Comparison of ENCODE assay signal across 18 cellular contexts in the genomic region with DNA sequence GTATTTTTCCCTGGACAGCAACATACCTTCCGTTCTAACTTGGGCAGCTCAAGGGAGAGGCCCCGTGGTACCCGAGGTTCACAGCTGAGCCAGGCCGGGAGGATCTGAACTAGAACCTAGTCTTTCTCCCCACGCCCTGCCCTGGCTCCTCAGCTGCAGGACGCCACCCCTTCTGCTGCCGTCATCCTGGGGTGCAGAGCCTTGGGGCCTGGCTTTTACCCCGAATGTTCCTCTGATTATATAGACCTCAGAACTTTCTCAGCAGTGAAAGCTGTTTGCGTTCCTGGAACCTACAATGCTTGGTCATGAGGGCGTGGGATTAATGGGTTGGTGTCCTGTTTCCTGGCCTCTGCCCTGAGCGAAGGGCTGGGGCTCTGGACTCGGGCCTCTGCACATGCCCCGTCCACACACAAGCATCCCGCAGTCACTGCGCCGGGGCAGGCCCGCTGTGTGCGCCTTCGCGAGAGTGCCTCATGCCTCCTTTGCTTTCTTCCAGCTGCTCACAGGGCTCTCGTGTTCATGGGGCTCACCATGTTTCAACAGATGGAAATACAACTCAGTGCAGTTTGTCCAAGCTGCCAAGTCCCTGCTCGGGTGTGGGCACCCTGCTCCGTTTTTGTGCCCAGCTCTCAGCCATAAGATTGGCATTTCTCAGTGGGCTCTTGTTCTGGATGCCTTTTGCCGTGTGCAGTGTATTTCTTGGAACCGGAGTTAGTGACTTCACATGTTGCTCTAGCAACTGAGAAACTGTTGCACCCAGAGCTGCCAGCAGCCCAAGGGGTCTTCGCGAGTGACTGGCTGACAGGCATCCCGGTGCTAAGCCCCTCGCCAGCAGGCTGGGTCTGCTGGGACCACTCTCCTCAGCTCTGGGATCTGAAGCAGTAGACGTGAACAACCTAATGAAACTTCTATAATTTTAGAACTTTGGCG. TPM values are rescaled to one million over a fixed set of nuclear protein-coding genes. Genes with fewer than 3 reads are reported as not detected.
DNase-seq lines count a peak whose midpoint lies in the region; ATAC-seq and TF ChIP-seq lines count a peak whose summit lies in the region.
"Had no signal": no experiment of that assay in that cellular context is flagged by ENCODE, and none has a peak within 500 bp of the region (broad histone marks: within the 10 kb centered on the region; RNA-seq: fewer than 3 reads in every experiment).

No MANE protein-coding gene starts in this region.

- no peaks in the 10 kb centered on the region for H3K36me3 Mint-ChIP-seq in CD8-positive, alpha-beta T cell
- H3K36me3 Mint-ChIP-seq: naive B cell had no signal

- H3K9me3 ChIP-seq in cardiac muscle cell (ENCODE audit: low read depth): no peaks in the 10 kb centered on the region
- no peaks in the 10 kb centered on the region for H3K9me3 ChIP-seq in aorta (ENCODE audit: control insufficient read depth, low read length)
- no peaks in the 10 kb centered on the region for H3K9me3 ChIP-seq in CD8-positive, alpha-beta T cell (ENCODE audit: low read length)
- H3K9me3 ChIP-seq: Caco-2, Peyer's patch had no signal

- H3K36me3 ChIP-seq in cardiac muscle cell (no peaks in the 10 kb centered on the region), rectal smooth muscle tissue (ENCODE audit: control insufficient read depth, insufficient read depth, low read length) (peaks cover 10% of the 10 kb centered on the region), aorta (ENCODE audit: control insufficient read depth in 1 of 2, insufficient read depth in 2 of 2, low read length in 1 of 2) (peaks cover 0 to 2% of the 10 kb centered on the region in 2 donors)
- no peaks in the 10 kb centered on the region for H3K36me3 ChIP-seq in CD8-positive, alpha-beta T cell (ENCODE audit: insufficient read depth, low read length)

- TF ChIP-seq CTCF in cardiac muscle cell (IDR thresholded peaks at IDR 0.05; ENCODE audit: low read depth, low read length): no peak
- TF ChIP-seq CTCF in CD8-positive, alpha-beta T cell (IDR thresholded peaks at IDR 0.05): no peak

- H3K4me3 Mint-ChIP-seq in CD8-positive, alpha-beta T cell: no peak overlapping the region
- H3K4me3 Mint-ChIP-seq: naive B cell, T-helper 17 cell had no signal

- no peak for DNase-seq in cardiac muscle cell (ENCODE audit: low read depth in 1 of 2, low spot score in 1 of 2)
- DNase-seq in Right ventricle myocardium inferior (ENCODE audit: missing footprints): no peak
- no peak for DNase-seq in left ventricle myocardium superior
- DNase-seq in aorta: peak in 1 of 2 donors; percentile 75
- no peak for DNase-seq in CD8-positive, alpha-beta T cell
- DNase-seq: activated T-cell treated with anti-CD3 and anti-CD28 coated beads, Interleukin-2, amount 50 U/mL, for 1 hour; GF-D8; naive B cell; NCI-H1436; NCI-H510A; retina; stimulated activated naive CD4-positive, alpha-beta T cell; T-helper 17 cell had no signal

- no peak overlapping the region for H3K27ac Mint-ChIP-seq in CD8-positive, alpha-beta T cell
- H3K27ac Mint-ChIP-seq: naive B cell, T-helper 17 cell had no signal

- no peaks in the 10 kb centered on the region for H3K4me1 Mint-ChIP-seq in CD8-positive, alpha-beta T cell (ENCODE audit: low read depth)

- H3K9ac ChIP-seq in rectal smooth muscle tissue (ENCODE audit: low read length): no peak overlapping the region

- H3K27me3 Mint-ChIP-seq in CD8-positive, alpha-beta T cell (ENCODE audit: low read depth): no peaks in the 10 kb centered on the region

- H3K4me3 ChIP-seq in cardiac muscle cell: no peak overlapping the region
- H3K4me3 ChIP-seq in rectal smooth muscle tissue (ENCODE audit: low read length): peak overlapping the region; percentile 2
- H3K4me3 ChIP-seq in aorta (ENCODE audit: low read length in 2 of 2): no peak overlapping the region
- H3K4me3 ChIP-seq in CD8-positive, alpha-beta T cell (ENCODE audit: low read depth, low read length): no peak overlapping the region
- H3K4me3 ChIP-seq: Peyer's patch had no signal

- intact Hi-C loops in Right ventricle myocardium inferior (cut with DNase I) (no loop called here), left ventricle myocardium superior (cut with micrococcal nuclease) (no loop called here), aorta (cut with DNase I) (loop anchor here in 1 of 2 donors (2.0 kb wide), 1 partner anchor 55 kb away; no protein-coding TSS in a partner anchor)
- intact Hi-C loops in CD8-positive, alpha-beta T cell (cut with DNase I, micrococcal nuclease): no loop called here

- H3K9me3 Mint-ChIP-seq in CD8-positive, alpha-beta T cell: no peaks in the 10 kb centered on the region
- H3K9me3 Mint-ChIP-seq: naive B cell had no signal

- CTCF ChIA-PET in CD8-positive, alpha-beta T cell (lab: Charles Lee): no interaction called here

- POLR2A ChIA-PET in CD8-positive, alpha-beta T cell (lab: Charles Lee): no interaction called here

- H3K27me3 ChIP-seq in cardiac muscle cell (no peaks in the 10 kb centered on the region), rectal smooth muscle tissue (ENCODE audit: control insufficient read depth, insufficient read depth, low read length) (no peaks in the 10 kb centered on the region), aorta (ENCODE audit: control insufficient read depth in 1 of 2, insufficient read depth in 2 of 2, low read length in 1 of 2) (no peaks in the 10 kb centered on the region)
- no peaks in the 10 kb centered on the region for H3K27me3 ChIP-seq in CD8-positive, alpha-beta T cell (ENCODE audit: insufficient read depth, low read length)
- H3K27me3 ChIP-seq: Peyer's patch had no signal

- H3K4me1 ChIP-seq in cardiac muscle cell (ENCODE audit: low read depth): peaks cover 27% of the 10 kb centered on the region
- peaks cover 71% of the 10 kb centered on the region for H3K4me1 ChIP-seq in rectal smooth muscle tissue (ENCODE audit: control insufficient read depth, insufficient read depth, low read length)
- no peaks in the 10 kb centered on the region for H3K4me1 ChIP-seq in aorta (ENCODE audit: control insufficient read depth in 1 of 2, insufficient read depth in 2 of 2, low read length in 2 of 2)
- no peaks in the 10 kb centered on the region for H3K4me1 ChIP-seq in CD8-positive, alpha-beta T cell (ENCODE audit: insufficient read depth, low read length)

- peak overlapping the region; percentile 98 for H3K27ac ChIP-seq in cardiac muscle cell
- peak overlapping the region; percentile 96 for H3K27ac ChIP-seq in rectal smooth muscle tissue (ENCODE audit: low read depth, low read length)
- H3K27ac ChIP-seq in aorta (ENCODE audit: low read depth in 1 of 2, low read length in 2 of 2): peak overlapping the region; percentile 84 to 97
- no peak overlapping the region for H3K27ac ChIP-seq in CD8-positive, alpha-beta T cell (ENCODE audit: low read depth, low read length)

- WGBS in aorta, 2 donors: 3 to 8% methylated on average over 31 of the region's 31 CpGs

- ATAC-seq in Right ventricle myocardium inferior (no peak), left ventricle myocardium superior (peak; percentile 3), aorta (ENCODE audit: low FRiP score) (peak; percentile 49), GM21619 (IDR thresholded peaks at IDR 0.05; ENCODE audit: unreplicated experiment) (no peak), HG03342 (IDR thresholded peaks at IDR 0.05; ENCODE audit: unreplicated experiment) (no peak)
- no peak for ATAC-seq in CD8-positive, alpha-beta T cell
- ATAC-seq: T-helper 17 cell had no signal

RNA-seq across cellular contexts. Expression of a gene that starts 20.4 kb away (rescaled TPM):
- 4.8 and 8.0 TPM in 2 replicates for total RNA-seq in cardiac muscle cell
- polyA plus RNA-seq in cardiac muscle cell: 2.3 and 5.4 TPM in 2 replicates
- 311 TPM for total RNA-seq in Right ventricle myocardium inferior
- 329 TPM for total RNA-seq in left ventricle myocardium superior
- 100 to 1,000 TPM in 1 of 2 donors, 10 to 100 TPM in 1; 81.9 to 103 TPM for total RNA-seq in aorta
- polyA plus RNA-seq in aorta: 10 to 100 TPM; 42.6 to 45.7 TPM
- total RNA-seq in CD8-positive, alpha-beta T cell: 1 to 10 TPM; 3.3 to 3.9 TPM

Comparison
In these comparisons a context has a peak if more than half of its experiments do, and no peak if none do; other contexts are left out.
1. ATAC-seq: peak in left ventricle myocardium superior (single experiment) and aorta (single experiment); none in Right ventricle myocardium inferior (single experiment), GM21619 (single experiment), HG03342 (single experiment) and CD8-positive, alpha-beta T cell (single experiment).